In genomic region chr2:9656270-9656766, GRCh38 we compare ENCODE assay signal across 1 cellular context.
A peak's percentile ranks its signal among the peaks of the same experiment; 100 is the strongest.
TF ChIP-seq lines count a peak whose summit lies in the region.

No MANE protein-coding gene starts in this region.

TF ChIP-seq in GM12878, 131 proteins besides CTCF, POLR2A, EP300 and RAD21 (continued from another document):
- TF ChIP-seq ZBTB11 (CRISPR knock-in tag; IDR thresholded peaks at IDR 0.05): no peak
- TF ChIP-seq ETV6 (conservative IDR thresholded peaks at IDR 0.05 in 1 of 2, IDR thresholded peaks at IDR 0.05 in 1 of 2; ENCODE audit: borderline replicate concordance in 1 of 2, low read depth in 1 of 2): peak in 1 of 2 experiments; percentile 85; a peak in 2 of 4 replicates
- no peak for TF ChIP-seq HSF1 (IDR thresholded peaks at IDR 0.05; ENCODE audit: low read depth, low read length)
- no peak for TF ChIP-seq RBBP5 (conservative IDR thresholded peaks at IDR 0.05)
